27 cellular contexts compared by ENCODE assay signal in the genomic region with DNA sequence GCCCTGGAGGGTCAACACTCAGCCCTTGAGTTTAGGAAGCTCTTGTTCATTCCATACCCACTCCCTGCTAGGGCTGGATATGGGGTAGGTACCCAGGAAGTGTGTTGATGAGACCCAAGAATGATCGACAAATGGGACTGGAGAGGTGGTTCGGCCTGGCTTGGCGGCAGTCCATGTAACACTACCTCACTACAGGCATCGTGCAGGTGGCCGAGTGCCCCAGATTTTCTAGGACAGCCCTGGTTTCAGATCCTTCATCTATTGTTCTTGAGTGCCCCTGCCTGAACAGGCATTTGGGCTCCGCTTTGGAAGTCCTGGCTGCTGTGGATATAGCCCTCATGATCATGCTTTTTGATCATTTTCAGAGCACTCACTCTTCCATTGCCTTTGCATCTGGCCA. TPM values are rescaled to one million over a fixed set of nuclear protein-coding genes. Genes with fewer than 3 reads are reported as not detected.
DNase-seq lines count a peak whose midpoint lies in the region; ATAC-seq, FAIRE-seq and TF ChIP-seq lines count a peak whose summit lies in the region.
"Had no signal": no experiment of that assay in that cellular context is flagged by ENCODE, and none has a peak within 500 bp of the region (broad histone marks: within the 10 kb centered on the region; RNA-seq: fewer than 3 reads in every experiment).

No MANE protein-coding gene starts in this region.

- CTCF ChIA-PET in A549 (lab: Yijun Ruan, JAX), result interaction anchor here (1.1 to 8.7 kb wide), 4 partner anchors 8 to 90 kb away, joined by 3 to 65 read pairs (median 6); no protein-coding TSS in a partner anchor
- CTCF ChIA-PET in activated naive CD4-positive, alpha-beta T cell treated with anti-CD3 and anti-CD28 coated beads for 36 hours (lab: Charles Lee), result interaction anchor here (1.5 kb wide), 1 partner anchor 9 kb away, joined by 3 read pairs; no protein-coding TSS in a partner anchor

- H3K9me3 ChIP-seq in A549 (no peaks in the 10 kb centered on the region), lower lobe of right lung (no peaks in the 10 kb centered on the region)
- no peaks in the 10 kb centered on the region for H3K9me3 ChIP-seq in BLaER1 treated with 17β-estradiol and CSF1 and Interleukin-3, amounts not matched to agents 10 nM and 100 nM (replicated peaks in 1 of 11)
- H3K9me3 ChIP-seq: ascending aorta, left lung had no signal

- H3K9ac ChIP-seq in BLaER1 treated with 17β-estradiol and CSF1 and Interleukin-3, amounts not matched to agents 10 nM and 100 nM, result peak overlapping the region in 5 of 11 experiments; percentile 10 to 45 (median 16); a peak in 5 of 22 replicates

- DNase-seq in A549 (ENCODE audit: low read depth in 1 of 2, low spot score in 1 of 2), result no peak
- peak; percentile 13 for DNase-seq in NCI-H2196 treated with DMSO at 0.1 percent for 48 hours (lab: John Stamatoyannopoulos, UW; ENCODE audit: unreplicated experiment)
- no peak for DNase-seq in lower lobe of right lung
- no peak for DNase-seq in activated naive CD4-positive, alpha-beta T cell treated with anti-CD3 and anti-CD28 coated beads for 36 hours
- DNase-seq in stimulated activated naive CD8-positive, alpha-beta T cell treated with anti-CD3 and anti-CD28 coated beads, Interleukin-15, amount 100 ng/mL, for 72 hours, result no peak
- DNase-seq: activated effector memory CD4-positive, alpha-beta T cell treated with Interleukin-2 at 50 U/mL for 16 hours; activated naive CD8-positive, alpha-beta T cell treated with anti-CD3 and anti-CD28 coated beads, Interleukin-2, amount 10 ng/mL, durations not matched to agents 7 days and 5 days; dermis blood vessel endothelial cell; GM23248; left lung; midbrain; naive thymus-derived CD4-positive, alpha-beta T cell; NCI-H1048; NCI-H187 treated with DMSO at 0.1 percent for 48 hours; NCI-H446 treated with DMSO at 0.1 percent for 48 hours; stimulated activated CD4-positive, alpha-beta T cell treated with anti-CD3 and anti-CD28 coated beads, Interleukin-2, amount 100 ng/mL, for 24 hours; T-helper 17 cell had no signal

- H3K27me3 Mint-ChIP-seq in activated naive CD4-positive, alpha-beta T cell treated with anti-CD3 and anti-CD28 coated beads for 36 hours (ENCODE audit: low read depth), result no peaks in the 10 kb centered on the region
- H3K27me3 Mint-ChIP-seq in stimulated activated naive CD8-positive, alpha-beta T cell treated with anti-CD3 and anti-CD28 coated beads, Interleukin-15, amount 100 ng/mL, for 72 hours, result no peaks in the 10 kb centered on the region
- H3K27me3 Mint-ChIP-seq: activated CD8-positive, alpha-beta T cell treated with anti-CD3 and anti-CD28 coated beads for 36 hours; activated naive CD8-positive, alpha-beta T cell treated with anti-CD3 and anti-CD28 coated beads, Interleukin-2, amount 10 ng/mL, durations not matched to agents 7 days and 5 days; naive thymus-derived CD4-positive, alpha-beta T cell; T-helper 17 cell; type B pancreatic cell had no signal

- peaks cover 76 to 100% (median 99%) of the 10 kb centered on the region in 11 experiments for H4K20me1 ChIP-seq in BLaER1 treated with 17β-estradiol and CSF1 and Interleukin-3, amounts not matched to agents 10 nM and 100 nM

- TF ChIP-seq EP300 in A549 (IDR thresholded peaks at IDR 0.05), result no peak

- H3K27me3 ChIP-seq in BLaER1 treated with 17β-estradiol and CSF1 and Interleukin-3, amounts not matched to agents 10 nM and 100 nM, result no peaks in the 10 kb centered on the region
- H3K27me3 ChIP-seq in lower lobe of right lung (ENCODE audit: low read depth), result no peaks in the 10 kb centered on the region
- H3K27me3 ChIP-seq: ascending aorta, left lung had no signal

- peaks cover 9 to 20% (median 14%) of the 10 kb centered on the region in 11 experiments; a peak in 20 of 22 replicates for H3K36me3 ChIP-seq in BLaER1 treated with 17β-estradiol and CSF1 and Interleukin-3, amounts not matched to agents 10 nM and 100 nM
- peaks cover 12% of the 10 kb centered on the region for H3K36me3 ChIP-seq in lower lobe of right lung

- peaks cover 17% of the 10 kb centered on the region for H3K4me1 Mint-ChIP-seq in activated naive CD4-positive, alpha-beta T cell treated with anti-CD3 and anti-CD28 coated beads for 36 hours (ENCODE audit: low read depth)
- H3K4me1 Mint-ChIP-seq in stimulated activated naive CD8-positive, alpha-beta T cell treated with anti-CD3 and anti-CD28 coated beads, Interleukin-15, amount 100 ng/mL, for 72 hours, result peaks cover 50% of the 10 kb centered on the region

- no peak for TF ChIP-seq POLR2A in A549 (IDR thresholded peaks at IDR 0.05; ENCODE audit: low read length)

- TF ChIP-seq RAD21 in A549 (conservative IDR thresholded peaks at IDR 0.05 in 1 of 2, IDR thresholded peaks at IDR 0.05 in 1 of 2), result no peak

- no peaks in the 10 kb centered on the region for H3K36me3 Mint-ChIP-seq in activated naive CD4-positive, alpha-beta T cell treated with anti-CD3 and anti-CD28 coated beads for 36 hours (ENCODE audit: low read depth)
- H3K36me3 Mint-ChIP-seq: activated naive CD8-positive, alpha-beta T cell treated with anti-CD3 and anti-CD28 coated beads, Interleukin-2, amount 10 ng/mL, durations not matched to agents 7 days and 5 days; type B pancreatic cell had no signal

- H3K4me3 ChIP-seq in A549, result no peak overlapping the region
- no peak overlapping the region for H3K4me3 ChIP-seq in BLaER1 treated with 17β-estradiol and CSF1 and Interleukin-3, amounts not matched to agents 10 nM and 100 nM
- H3K4me3 ChIP-seq in lower lobe of right lung, result no peak overlapping the region
- H3K4me3 ChIP-seq: ascending aorta, GM23248, left lung, smooth muscle cell had no signal

- no peak for FAIRE-seq in A549 (lab: Jason Lieb, UNC)
- FAIRE-seq: endometrium, GM12892 had no signal

- POLR2A ChIA-PET in A549 (lab: Yijun Ruan, JAX), result no interaction called here

- H3K4me3 Mint-ChIP-seq in activated naive CD4-positive, alpha-beta T cell treated with anti-CD3 and anti-CD28 coated beads for 36 hours, result no peak overlapping the region
- no peak overlapping the region for H3K4me3 Mint-ChIP-seq in stimulated activated naive CD8-positive, alpha-beta T cell treated with anti-CD3 and anti-CD28 coated beads, Interleukin-15, amount 100 ng/mL, for 72 hours
- H3K4me3 Mint-ChIP-seq: activated CD8-positive, alpha-beta T cell treated with anti-CD3 and anti-CD28 coated beads for 36 hours; activated naive CD8-positive, alpha-beta T cell treated with anti-CD3 and anti-CD28 coated beads, Interleukin-2, amount 10 ng/mL, durations not matched to agents 7 days and 5 days; CD14-positive monocyte; naive thymus-derived CD4-positive, alpha-beta T cell; T-helper 17 cell; type B pancreatic cell had no signal

- WGBS in A549 (ENCODE audit: missing lambda C conversion rate), result 75% methylated on average over 6 of the region's 6 CpGs

- TF ChIP-seq CTCF in A549 (IDR thresholded peaks at IDR 0.05) (no peak), lower lobe of right lung (IDR thresholded peaks at IDR 0.05) (no peak)

- no peaks in the 10 kb centered on the region for H3K9me3 Mint-ChIP-seq in activated naive CD4-positive, alpha-beta T cell treated with anti-CD3 and anti-CD28 coated beads for 36 hours
- H3K9me3 Mint-ChIP-seq in stimulated activated naive CD8-positive, alpha-beta T cell treated with anti-CD3 and anti-CD28 coated beads, Interleukin-15, amount 100 ng/mL, for 72 hours, result no peaks in the 10 kb centered on the region
- H3K9me3 Mint-ChIP-seq: activated CD8-positive, alpha-beta T cell treated with anti-CD3 and anti-CD28 coated beads for 36 hours; activated naive CD8-positive, alpha-beta T cell treated with anti-CD3 and anti-CD28 coated beads, Interleukin-2, amount 10 ng/mL, durations not matched to agents 7 days and 5 days; CD14-positive monocyte; naive thymus-derived CD4-positive, alpha-beta T cell; type B pancreatic cell had no signal

- H3K4me2 ChIP-seq in A549, result 0 out of 3 replicates have a peak overlapping the region, but pooled peaks have one; percentile 1
- peak overlapping the region; percentile 73 to 100 (median 96) for H3K4me2 ChIP-seq in BLaER1 treated with 17β-estradiol and CSF1 and Interleukin-3, amounts not matched to agents 10 nM and 100 nM
- H3K4me2 ChIP-seq: smooth muscle cell had no signal

- intact Hi-C loops in lower lobe of right lung (cut with DNase I), result no loop called here
- intact Hi-C loops in activated naive CD4-positive, alpha-beta T cell treated with anti-CD3 and anti-CD28 coated beads for 36 hours (cut with micrococcal nuclease), result no loop called here

- ATAC-seq in A549 (no peak), lower lobe of right lung (no peak), HG03342 (IDR thresholded peaks at IDR 0.05; ENCODE audit: unreplicated experiment) (no peak)
- no peak for ATAC-seq in stimulated activated naive CD8-positive, alpha-beta T cell treated with anti-CD3 and anti-CD28 coated beads, Interleukin-15, amount 100 ng/mL, for 72 hours
- ATAC-seq: left lung; naive thymus-derived CD4-positive, alpha-beta T cell; SK-N-SH treated with all-trans-retinoic acid at 6 μM for 48 hours; T-helper 17 cell had no signal

- H3K27ac Mint-ChIP-seq in activated naive CD4-positive, alpha-beta T cell treated with anti-CD3 and anti-CD28 coated beads for 36 hours, result no peak overlapping the region
- H3K27ac Mint-ChIP-seq in stimulated activated naive CD8-positive, alpha-beta T cell treated with anti-CD3 and anti-CD28 coated beads, Interleukin-15, amount 100 ng/mL, for 72 hours, result no peak overlapping the region
- H3K27ac Mint-ChIP-seq: activated CD8-positive, alpha-beta T cell treated with anti-CD3 and anti-CD28 coated beads for 36 hours; activated naive CD8-positive, alpha-beta T cell treated with anti-CD3 and anti-CD28 coated beads, Interleukin-2, amount 10 ng/mL, durations not matched to agents 7 days and 5 days; naive thymus-derived CD4-positive, alpha-beta T cell; T-helper 17 cell had no signal

- peaks cover 100% of the 10 kb centered on the region for H3K4me1 ChIP-seq in A549
- H3K4me1 ChIP-seq in BLaER1 treated with 17β-estradiol and CSF1 and Interleukin-3, amounts not matched to agents 10 nM and 100 nM, result peaks cover 78 to 100% (median 100%) of the 10 kb centered on the region in 10 experiments
- H3K4me1 ChIP-seq in lower lobe of right lung, result peaks cover 71% of the 10 kb centered on the region

- H3K27ac ChIP-seq in A549 (peak overlapping the region in 1 of 2 experiments; percentile 92; a peak in 3 of 6 replicates), lower lobe of right lung (peak overlapping the region; percentile 3)
- H3K27ac ChIP-seq in BLaER1 treated with 17β-estradiol and CSF1 and Interleukin-3, amounts not matched to agents 10 nM and 100 nM, result peak overlapping the region in 6 of 11 experiments; percentile 11 to 93 (median 90); a peak in 10 of 22 replicates
- H3K27ac ChIP-seq: left lung had no signal

RNA-seq across cellular contexts. Expression of a gene that starts 37.9 kb away (rescaled TPM):
- polyA plus RNA-seq in A549 (2011; rRNA removed) (8.1 and 14.7 TPM in 2 replicates), A549 (2017; fragmentation: RNase III; extraction: RNeasy Plus Mini Kit Qiagen cat#74134 plus additional on column Dnase treatment) (29.1 to 30.3 TPM (median 30.1 TPM) in 3 replicates)
- polyA plus RNA-seq in A549 (2012; cell fraction: cytosol; rRNA removed), result 31.6 and 42.1 TPM in 2 replicates
- polyA plus RNA-seq in A549 (2012; cell fraction: nucleus; rRNA removed), result 63.3 and 68.3 TPM in 2 replicates
- polyA minus RNA-seq in A549 (2011; rRNA and poly(A)+ RNA removed), result 16.1 and 17.8 TPM in 2 replicates
- total RNA-seq in lower lobe of right lung, result 102 TPM
- total RNA-seq in activated naive CD4-positive, alpha-beta T cell treated with anti-CD3 and anti-CD28 coated beads for 36 hours, result 10 to 100 TPM; 15.6 to 18.3 TPM
